In genomic region chr13:40682449-40683240, GRCh38 we compare ENCODE assay signal across 8 cellular contexts. TPM values are rescaled to one million over a fixed set of nuclear protein-coding genes. Genes with fewer than 3 reads are reported as not detected.
DNase-seq lines count a peak whose midpoint lies in the region; ATAC-seq, FAIRE-seq and TF ChIP-seq lines count a peak whose summit lies in the region.

No MANE protein-coding gene starts in this region.

- DNase-seq in DMS 273 (lab: John Stamatoyannopoulos, UW; ENCODE audit: unreplicated experiment) (peak; percentile 65), DMS 273 treated with DMSO at 0.1 percent for 48 hours (lab: John Stamatoyannopoulos, UW) (no peak), NAMALWA (ENCODE audit: low spot score) (peak; percentile 64), amniotic stem cell (lab: John Stamatoyannopoulos, UW) (peak; percentile 66), HepG2 (ENCODE audit: low spot score) (no peak), HuH-7.5 (ENCODE audit: low spot score) (no peak)
- DNase-seq in stimulated activated CD4-positive, alpha-beta T cell treated with anti-CD3 and anti-CD28 coated beads, Interleukin-2, amount 100 ng/mL, for 24 hours = no peak

- H2AFZ ChIP-seq in HepG2 (ENCODE audit: low read length) = no peak overlapping the region

- H3K79me2 ChIP-seq in HepG2 (ENCODE audit: insufficient read depth, low read length) = no peaks in the 10 kb centered on the region

- H3K9me3 ChIP-seq in HepG2 (ENCODE audit: low read length) = no peaks in the 10 kb centered on the region

- WGBS in HepG2 (ENCODE audit: low lambda C conversion rate) = 47% methylated on average over 11 of the region's 11 CpGs

- peak; percentile 28 for FAIRE-seq in HepG2 (lab: Jason Lieb, UNC)

- H3K4me1 ChIP-seq in HepG2 (ENCODE audit: insufficient read depth, low read length) = peaks cover 23% of the 10 kb centered on the region

- no peak for TF ChIP-seq EP300 in HepG2 (IDR thresholded peaks at IDR 0.05; ENCODE audit: low read depth in 2 of 2, low read length in 2 of 2)
- no peak for TF ChIP-seq EP300 in HepG2 (CRISPR knock-in tag; IDR thresholded peaks at IDR 0.05; ENCODE audit: borderline replicate concordance)

- no peaks in the 10 kb centered on the region for H4K20me1 ChIP-seq in HepG2 (ENCODE audit: insufficient read depth, low read length)

- no peak overlapping the region for H3K27ac ChIP-seq in HepG2 (ENCODE audit: extremely low read length, insufficient read depth, low read length)

- H3K4me3 ChIP-seq in HepG2 (replicated peaks in 1 of 3; ENCODE audit: insufficient read depth in 1 of 3, low read depth in 2 of 3, low read length in 3 of 3) = no peak overlapping the region

- POLR2A ChIA-PET in HepG2 (lab: Yijun Ruan, JAX) = interaction anchor here (1.2 kb wide), 1 partner anchor 613 kb away, joined by 3 read pairs; no protein-coding TSS in a partner anchor

- 0 out of 2 replicates have a peak overlapping the region, but pooled peaks have one; percentile 14 for H3K4me2 ChIP-seq in HepG2 (ENCODE audit: low read depth, low read length)

- no peak for TF ChIP-seq POLR2A in HepG2 (IDR thresholded peaks at IDR 0.05; ENCODE audit: insufficient read depth in 1 of 2, low read depth in 2 of 2, low read length in 2 of 2)

- H3K27me3 ChIP-seq in HepG2 (ENCODE audit: control insufficient read depth in 1 of 2, insufficient read depth in 2 of 2, low read length in 2 of 2) = no peaks in the 10 kb centered on the region

- CTCF ChIA-PET in HepG2 (lab: Yijun Ruan, JAX; ENCODE audit: low intra/inter-chr PET ratio, low total read pairs) = interaction anchor here (2.0 to 2.7 kb wide), 3 partner anchors 613 to 998 kb away, joined by 13 to 32 read pairs (median 19); no protein-coding TSS in a partner anchor

- peak; percentile 36; the same call in 1 of the 3 replicates for ATAC-seq in HepG2
- no peak for ATAC-seq in GM18511 (IDR thresholded peaks at IDR 0.05; ENCODE audit: unreplicated experiment)

- no TSS peak for BruUV-seq in HepG2 (replicated peaks; lab: Mats Ljungman, UMichigan)

- intact Hi-C loops in HepG2 (cut with micrococcal nuclease; ENCODE audit: unreplicated experiment) = loop anchor here (1.0 kb wide), 3 partner anchors 613 to 998 kb away; no protein-coding TSS in a partner anchor

- no peak; the same call in none of the 2 replicates for TF ChIP-seq CTCF in HepG2 (CRISPR knock-in tag; IDR thresholded peaks at IDR 0.05)

- H3K9ac ChIP-seq in HepG2 (ENCODE audit: insufficient read depth, low read depth, low read length) = no peak overlapping the region

- in situ Hi-C loops in HepG2 (cut with HindIII; ENCODE audit: extremely low pct_ligation_motif_present, low pct_unique_long_range_greater_than_20kb) = loop anchor here (5.0 to 25.0 kb wide), 4 partner anchors 610 to 1008 kb away; no protein-coding TSS in a partner anchor

- TF ChIP-seq RAD21 in HepG2 (CRISPR knock-in tag; IDR thresholded peaks at IDR 0.05) = no peak

- no peaks in the 10 kb centered on the region for H3K36me3 ChIP-seq in HepG2 (replicated peaks in 1 of 2; ENCODE audit: control insufficient read depth in 1 of 2, insufficient read depth in 2 of 2, low read length in 2 of 2)

TF ChIP-seq in HepG2, 621 proteins besides CTCF, POLR2A, EP300 and RAD21:
- TF ChIP-seq GLMP (CRISPR knock-in tag; IDR thresholded peaks at IDR 0.05; ENCODE audit: borderline replicate concordance) (no peak), STAG1 (CRISPR knock-in tag; IDR thresholded peaks at IDR 0.05) (peak; percentile 82), POLR2AphosphoS5 (IDR thresholded peaks at IDR 0.05; ENCODE audit: low read depth, low read length) (no peak), ZFP36L1 (CRISPR knock-in tag; IDR thresholded peaks at IDR 0.05) (no peak)

RNA-seq across cellular contexts. Expression of gene FOXO1, which starts 16.2 kb away (rescaled TPM):
- 8.1 and 13.8 TPM in 2 replicates for total RNA-seq in HepG2 (2016; rRNA removed; fragmentation: Illumina TruSeq; extraction: Trizol)
- total RNA-seq in HepG2 (2016; cell fraction: cytosol; rRNA removed; fragmentation: Illumina TruSeq; extraction: Trizol; ENCODE audit: low read depth) = 16.8 and 17.8 TPM in 2 replicates
- 7.8 and 12.3 TPM in 2 replicates for total RNA-seq in HepG2 (2016; cell fraction: insoluble cytoplasmic fraction; rRNA removed; fragmentation: Illumina TruSeq; extraction: Trizol)
- 15.3 and 15.4 TPM in 2 replicates for total RNA-seq in HepG2 (2016; cell fraction: membrane; rRNA removed; fragmentation: Illumina TruSeq; extraction: Trizol)
- 14.4 and 14.7 TPM in 2 replicates for total RNA-seq in HepG2 (2016; cell fraction: nucleus; rRNA removed; fragmentation: Illumina TruSeq; extraction: Trizol)
- 10.9 and 13.1 TPM in 2 replicates for polyA plus RNA-seq in HepG2 (2011; rRNA removed)
- polyA plus RNA-seq in HepG2 (2011; cell fraction: cytosol; rRNA removed) = 8.3 and 8.4 TPM in 2 replicates
- 12.9 and 17.5 TPM in 2 replicates for polyA plus RNA-seq in HepG2 (2011; cell fraction: nucleus; rRNA removed)
- 8.8 and 12.0 TPM in 2 replicates for polyA plus RNA-seq in HepG2 (2012)
- 0.25 TPM in 2 replicates for polyA plus RNA-seq in HepG2 (2016; cell fraction: cytosol; fragmentation: Illumina TruSeq; extraction: Trizol; ENCODE audit: low read depth)
- polyA plus RNA-seq in HepG2 (2016; cell fraction: insoluble cytoplasmic fraction; fragmentation: Illumina TruSeq; extraction: Trizol; ENCODE audit: low read depth) = 10.3 and 10.9 TPM in 2 replicates
- polyA plus RNA-seq in HepG2 (2016; cell fraction: membrane; fragmentation: Illumina TruSeq; extraction: Trizol; ENCODE audit: low read depth) = 1.5 and 2.0 TPM in 2 replicates
- polyA plus RNA-seq in HepG2 (2016; cell fraction: nucleus; fragmentation: Illumina TruSeq; extraction: Trizol; ENCODE audit: insufficient read depth, low read depth) = 9.4 and 9.9 TPM in 2 replicates
- 4.3 and 53.3 TPM in 2 replicates for polyA minus RNA-seq in HepG2 (2011; rRNA and poly(A)+ RNA removed; ENCODE audit: low replicate concordance)
- 28.8 and 31.7 TPM in 2 replicates for polyA minus RNA-seq in HepG2 (2011; cell fraction: cytosol; rRNA and poly(A)+ RNA removed)
- polyA minus RNA-seq in HepG2 (2011; cell fraction: nucleus; rRNA and poly(A)+ RNA removed) = 63.8 and 73.3 TPM in 2 replicates

Comparison
In these comparisons a context has a peak if more than half of its experiments do, and no peak if none do; other contexts are left out.
1. DNase-seq: peak in DMS 273 (single experiment), NAMALWA (single experiment) and amniotic stem cell (single experiment); none in DMS 273 treated with DMSO at 0.1 percent for 48 hours (single experiment), HepG2 (single experiment), stimulated activated CD4-positive, alpha-beta T cell treated with anti-CD3 and anti-CD28 coated beads, Interleukin-2, amount 100 ng/mL, for 24 hours (0 of 2) and HuH-7.5 (single experiment).